Comparison of ENCODE assay signal across 1 cellular context in the genomic region with DNA sequence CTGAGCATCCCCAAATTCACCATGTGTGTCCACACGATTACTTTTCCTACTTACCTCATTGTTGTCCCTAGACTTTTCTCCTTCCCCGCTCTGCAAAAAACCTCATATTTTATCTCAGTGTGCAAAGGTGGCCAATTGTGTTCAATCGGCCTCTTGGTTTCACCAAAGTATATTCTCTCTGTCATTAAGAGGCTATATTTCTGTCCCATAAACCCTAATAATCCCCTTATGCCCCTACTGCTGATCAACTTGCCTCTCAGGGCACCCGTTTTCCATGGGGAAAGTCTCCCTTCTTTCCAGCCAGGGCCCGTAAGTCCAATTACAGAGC.
TF ChIP-seq lines count a peak whose summit lies in the region.

No MANE protein-coding gene starts in this region.

TF ChIP-seq in HepG2, 621 proteins besides CTCF, POLR2A, EP300 and RAD21 (continued from another document):
- TF ChIP-seq, protein P1, sequence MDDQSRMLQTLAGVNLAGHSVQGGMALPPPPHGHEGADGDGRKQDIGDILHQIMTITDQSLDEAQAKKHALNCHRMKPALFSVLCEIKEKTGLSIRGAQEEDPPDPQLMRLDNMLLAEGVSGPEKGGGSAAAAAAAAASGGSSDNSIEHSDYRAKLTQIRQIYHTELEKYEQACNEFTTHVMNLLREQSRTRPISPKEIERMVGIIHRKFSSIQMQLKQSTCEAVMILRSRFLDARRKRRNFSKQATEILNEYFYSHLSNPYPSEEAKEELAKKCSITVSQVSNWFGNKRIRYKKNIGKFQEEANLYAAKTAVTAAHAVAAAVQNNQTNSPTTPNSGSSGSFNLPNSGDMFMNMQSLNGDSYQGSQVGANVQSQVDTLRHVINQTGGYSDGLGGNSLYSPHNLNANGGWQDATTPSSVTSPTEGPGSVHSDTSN (CRISPR knock-in tag; IDR thresholded peaks at IDR 0.05; ENCODE audit: borderline replicate concordance) = no peak
- 0 out of 4 replicates have a peak, but pooled peaks of 1 of the 2 experiments have one; percentile 15 for TF ChIP-seq NR2F1 (CRISPR knock-in tag; IDR thresholded peaks at IDR 0.05)
- TF ChIP-seq CREM (IDR thresholded peaks at IDR 0.05) = 0 out of 2 replicates have a peak, but pooled peaks have one; percentile 11
- no peak for TF ChIP-seq CREM (CRISPR knock-in tag; IDR thresholded peaks at IDR 0.05)
- TF ChIP-seq, protein P2, sequence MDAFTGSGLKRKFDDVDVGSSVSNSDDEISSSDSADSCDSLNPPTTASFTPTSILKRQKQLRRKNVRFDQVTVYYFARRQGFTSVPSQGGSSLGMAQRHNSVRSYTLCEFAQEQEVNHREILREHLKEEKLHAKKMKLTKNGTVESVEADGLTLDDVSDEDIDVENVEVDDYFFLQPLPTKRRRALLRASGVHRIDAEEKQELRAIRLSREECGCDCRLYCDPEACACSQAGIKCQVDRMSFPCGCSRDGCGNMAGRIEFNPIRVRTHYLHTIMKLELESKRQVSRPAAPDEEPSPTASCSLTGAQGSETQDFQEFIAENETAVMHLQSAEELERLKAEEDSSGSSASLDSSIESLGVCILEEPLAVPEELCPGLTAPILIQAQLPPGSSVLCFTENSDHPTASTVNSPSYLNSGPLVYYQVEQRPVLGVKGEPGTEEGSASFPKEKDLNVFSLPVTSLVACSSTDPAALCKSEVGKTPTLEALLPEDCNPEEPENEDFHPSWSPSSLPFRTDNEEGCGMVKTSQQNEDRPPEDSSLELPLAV (CRISPR knock-in tag; conservative IDR thresholded peaks at IDR 0.05; ENCODE audit: low read depth) = no peak
- no peak for TF ChIP-seq NFKBIZ (CRISPR knock-in tag; IDR thresholded peaks at IDR 0.05)
- TF ChIP-seq PHF21A (CRISPR knock-in tag; IDR thresholded peaks at IDR 0.05) = 0 out of 2 replicates have a peak, but pooled peaks have one; percentile 13
